9 cellular contexts compared by ENCODE assay signal in genomic region chr6:152669894-152670293, GRCh38. TPM values are rescaled to one million over a fixed set of nuclear protein-coding genes. Genes with fewer than 3 reads are reported as not detected.
DNase-seq lines count a peak whose midpoint lies in the region; ATAC-seq and TF ChIP-seq lines count a peak whose summit lies in the region.
"Had no signal": no experiment of that assay in that cellular context is flagged by ENCODE, and none has a peak within 500 bp of the region (broad histone marks: within the 10 kb centered on the region; RNA-seq: fewer than 3 reads in every experiment).

No MANE protein-coding gene starts in this region.

- TF ChIP-seq POLR2A in NB4 (IDR thresholded peaks at IDR 0.05; ENCODE audit: extremely low read depth, insufficient read length) (no peak), gastrocnemius medialis (IDR thresholded peaks at IDR 0.05) (no peak)

- H3K27ac ChIP-seq in dorsolateral prefrontal cortex (no peak overlapping the region), gastrocnemius medialis (no peak overlapping the region)

- intact Hi-C loops in dorsolateral prefrontal cortex (cut with DNase I) = no loop called here
- intact Hi-C loops in gastrocnemius medialis (cut with DNase I; ENCODE audit: low total_unique reads) = no loop called here

- H3K36me3 ChIP-seq in gastrocnemius medialis = no peaks in the 10 kb centered on the region

- H3K9me3 ChIP-seq in gastrocnemius medialis = no peaks in the 10 kb centered on the region

- H3K4me3 ChIP-seq in NB4 (ENCODE audit: low read depth, low read length) (no peak overlapping the region), dorsolateral prefrontal cortex (no peak overlapping the region), gastrocnemius medialis (no peak overlapping the region)

- H3K4me1 ChIP-seq in gastrocnemius medialis = no peaks in the 10 kb centered on the region

- in situ Hi-C loops in gastrocnemius medialis (cut with MboI; ENCODE audit: low sequenced_read_pairs in 4 of 4) = loop anchor here in 1 of 4 donors (10.0 kb wide), 1 partner anchor 115 kb away; no protein-coding TSS in a partner anchor

- TF ChIP-seq CTCF in NB4 (IDR thresholded peaks at IDR 0.05; ENCODE audit: low read depth, low read length) (no peak), dorsolateral prefrontal cortex (IDR thresholded peaks at IDR 0.05 in 54 of 56, conservative IDR thresholded peaks at IDR 0.05 in 2 of 56; ENCODE audit: low read depth in 1 of 56, partially characterized antibody in 56 of 56) (peak in 48 of 56 donors; percentile 12 to 73 (median 40)), gastrocnemius medialis (IDR thresholded peaks at IDR 0.05 in 4 of 5, conservative IDR thresholded peaks at IDR 0.05 in 1 of 5) (peak in 3 of 5 experiments; percentile 19 to 29 (median 27))

- DNase-seq in NCI-H2081 (lab: John Stamatoyannopoulos, UW) (peak; percentile 0 to 2), NCI-H2081 treated with DMSO at 0.1 percent for 48 hours (lab: John Stamatoyannopoulos, UW) (no peak), NB4 (ENCODE audit: low read depth) (peak; percentile 33), dorsolateral prefrontal cortex (no peak), gastrocnemius medialis (no peak), NCI-H1417 treated with DMSO at 0.1 percent for 48 hours (lab: John Stamatoyannopoulos, UW) (no peak), iPS-NIHi11 (ENCODE audit: low spot score) (no peak), cerebellar nuclear complex (lab: John Stamatoyannopoulos, UW) (no peak)
- DNase-seq: MM.1S had no signal

- ATAC-seq in gastrocnemius medialis = no peak

- no peaks in the 10 kb centered on the region for H3K27me3 ChIP-seq in dorsolateral prefrontal cortex
- no peaks in the 10 kb centered on the region for H3K27me3 ChIP-seq in gastrocnemius medialis

RNA-seq across cellular contexts. Expression of gene MYCT1, which starts 27.8 kb away (rescaled TPM):
- total RNA-seq in dorsolateral prefrontal cortex (1 to 10 TPM; 1.4 to 8.0 (median 4.0) TPM), gastrocnemius medialis (10 to 100 TPM in 2 of 4 donors, 1 to 10 TPM in 2; 5.4 to 13.7 (median 9.3) TPM)

RNA-seq across cellular contexts. Expression of gene SYNE1, which starts 32.7 kb away (rescaled TPM):
- total RNA-seq in dorsolateral prefrontal cortex (100 to 1,000 TPM; 127 to 442 (median 306) TPM), gastrocnemius medialis (10 to 100 TPM; 29.1 to 51.5 (median 45.6) TPM)

Comparison
In these comparisons a context has a peak if more than half of its experiments do, and no peak if none do; other contexts are left out.
1. DNase-seq: peak in NCI-H2081 (2 of 2) and NB4 (single experiment); none in NCI-H2081 treated with DMSO at 0.1 percent for 48 hours (single experiment), dorsolateral prefrontal cortex (0 of 10), gastrocnemius medialis (0 of 2), NCI-H1417 treated with DMSO at 0.1 percent for 48 hours (single experiment), iPS-NIHi11 (single experiment) and cerebellar nuclear complex (0 of 2).